8 cellular contexts compared by ENCODE assay signal in genomic region chr3:155854147-155854940, GRCh38. TPM values are rescaled to one million over a fixed set of nuclear protein-coding genes. Genes with fewer than 3 reads are reported as not detected.
A peak's percentile ranks its signal among the peaks of the same experiment; 100 is the strongest.
DNase-seq lines count a peak whose midpoint lies in the region; ATAC-seq and TF ChIP-seq lines count a peak whose summit lies in the region.

SLC33A1 (minus strand) TSS chr3:155854427; CDS start chr3:155853997, 430 bp downstream.

- H3K9me3 Mint-ChIP-seq in activated T-cell treated with anti-CD3 and anti-CD28 coated beads, Interleukin-2, amount 50 U/mL, for 4 hours: no peaks in the 10 kb centered on the region

- POLR2A ChIA-PET in Panc1 (lab: Charles Lee): no interaction called here

- CTCF ChIA-PET in Panc1 (lab: Charles Lee): interaction anchor here (2.2 kb wide), 1 partner anchor 48 kb away, joined by 9 read pairs; the partner anchor contains the start of gene C3orf33

- H3K4me3 Mint-ChIP-seq in activated T-cell treated with anti-CD3 and anti-CD28 coated beads, Interleukin-2, amount 50 U/mL, for 4 hours: peak within 1 kb of the TSS; percentile 97

- peak; percentile 93 for ATAC-seq in GM21723 (IDR thresholded peaks at IDR 0.05; ENCODE audit: unreplicated experiment)
- peak; percentile 98 for ATAC-seq in Panc1
- peak; percentile 94 for ATAC-seq in activated T-cell treated with anti-CD3 and anti-CD28 coated beads, Interleukin-2, amount 50 U/mL, for 4 hours

- H3K9me3 ChIP-seq in Panc1 (ENCODE audit: control insufficient read depth, insufficient read depth, low read depth, low read length): no peaks in the 10 kb centered on the region
- no peaks in the 10 kb centered on the region for H3K9me3 ChIP-seq in mucosa of rectum (ENCODE audit: control insufficient read depth in 2 of 2, low read length in 2 of 2)

- peak; percentile 98 for TF ChIP-seq POLR2A in erythroblast (IDR thresholded peaks at IDR 0.05; ENCODE audit: low read length)

- H3K9ac ChIP-seq in mucosa of rectum (ENCODE audit: low read depth in 1 of 2, low read length in 2 of 2): peak within 1 kb of the TSS; percentile 92 to 98

- intact Hi-C loops in Panc1 (cut with micrococcal nuclease; ENCODE audit: unreplicated experiment): loop anchor here (5.0 to 10.0 kb wide), 2 partner anchors 47 to 500 kb away; partner anchors contain the start of gene C3orf33

- no TSS peak for BruUV-seq in Panc1 (replicated peaks; lab: Mats Ljungman, UMichigan)

- H3K4me3 ChIP-seq in Panc1 (ENCODE audit: low read depth in 2 of 2, low read length in 2 of 2) (peak within 1 kb of the TSS; percentile 83 to 89), mucosa of rectum (ENCODE audit: low read length in 2 of 2) (peak within 1 kb of the TSS; percentile 96)

- no peaks in the 10 kb centered on the region for H3K27me3 ChIP-seq in Panc1 (ENCODE audit: control insufficient read depth, insufficient read depth, low read length)
- H3K27me3 ChIP-seq in mucosa of rectum (ENCODE audit: control insufficient read depth in 2 of 2, insufficient read depth in 2 of 2, low read length in 2 of 2): no peaks in the 10 kb centered on the region

- H3K27me3 Mint-ChIP-seq in activated T-cell treated with anti-CD3 and anti-CD28 coated beads, Interleukin-2, amount 50 U/mL, for 4 hours (ENCODE audit: low read depth): no peaks in the 10 kb centered on the region

- TF ChIP-seq CTCF in Panc1 (IDR thresholded peaks at IDR 0.05): no peak

- peak; percentile 98 for DNase-seq in DMS53 (lab: John Stamatoyannopoulos, UW)
- DNase-seq in KG1 (lab: John Stamatoyannopoulos, UW): peak; percentile 97
- peak; percentile 97 for DNase-seq in Panc1 (ENCODE audit: low read depth, low spot score)
- DNase-seq in activated T-cell treated with anti-CD3 and anti-CD28 coated beads, Interleukin-2, amount 50 U/mL, for 4 hours: peak; percentile 98
- peak; percentile 99 to 100 for DNase-seq in erythroblast (lab: John Stamatoyannopoulos, UW)
- DNase-seq in stimulated activated CD8-positive, alpha-beta memory T cell treated with anti-CD3 and anti-CD28 coated beads, Interleukin-4, amount 100 ng/mL, for 48 hours: peak; percentile 98

- H3K4me1 ChIP-seq in Panc1 (ENCODE audit: control insufficient read depth, insufficient read depth, low read length) (0 out of 2 replicates have a peak, but pooled peaks cover 8% of the 10 kb centered on the region), mucosa of rectum (ENCODE audit: control insufficient read depth in 2 of 2, insufficient read depth in 2 of 2, low read length in 2 of 2) (peaks cover 14 to 25% of the 10 kb centered on the region in 2 donors)

- H3K27ac ChIP-seq in Panc1 (ENCODE audit: low read length) (peak within 1 kb of the TSS; percentile 98), mucosa of rectum (ENCODE audit: low read depth in 2 of 2, low read length in 2 of 2) (peak within 1 kb of the TSS; percentile 99)

- peaks cover 13% of the 10 kb centered on the region for H3K36me3 Mint-ChIP-seq in activated T-cell treated with anti-CD3 and anti-CD28 coated beads, Interleukin-2, amount 50 U/mL, for 4 hours (ENCODE audit: insufficient read depth)

- in situ Hi-C loops in Panc1 (cut with HindIII; ENCODE audit: low pct_unique_long_range_greater_than_20kb, low sequenced_read_pairs): no loop called here

- H3K36me3 ChIP-seq in Panc1 (ENCODE audit: control insufficient read depth, insufficient read depth, low read length): peaks cover 3% of the 10 kb centered on the region; the same call in 1 of the 2 replicates
- H3K36me3 ChIP-seq in mucosa of rectum (ENCODE audit: control insufficient read depth in 2 of 2, insufficient read depth in 2 of 2, low read length in 2 of 2): no peaks in the 10 kb centered on the region

- peaks cover 37% of the 10 kb centered on the region for H3K4me1 Mint-ChIP-seq in activated T-cell treated with anti-CD3 and anti-CD28 coated beads, Interleukin-2, amount 50 U/mL, for 4 hours (ENCODE audit: low read depth)

RNA-seq across cellular contexts. Expression of gene SLC33A1, which starts in this region (rescaled TPM):
- 27.2 TPM for total RNA-seq in Panc1 (2021; ENCODE audit: unreplicated experiment)
- 13.7 TPM for polyA plus RNA-seq in Panc1 (2012; ENCODE audit: insufficient read length)
- total RNA-seq in activated T-cell treated with anti-CD3 and anti-CD28 coated beads, Interleukin-2, amount 50 U/mL, for 4 hours: 10 to 100 TPM; 14.8 to 19.7 (median 14.9) TPM

Comparison
In these comparisons a context has a peak if more than half of its experiments do, and no peak if none do; other contexts are left out.
1. Peak in every context shown above with its lines: DNase-seq, ATAC-seq, H3K4me3 ChIP-seq and H3K27ac ChIP-seq.